ENCODE assay signal across 25 cellular contexts in the genomic region with DNA sequence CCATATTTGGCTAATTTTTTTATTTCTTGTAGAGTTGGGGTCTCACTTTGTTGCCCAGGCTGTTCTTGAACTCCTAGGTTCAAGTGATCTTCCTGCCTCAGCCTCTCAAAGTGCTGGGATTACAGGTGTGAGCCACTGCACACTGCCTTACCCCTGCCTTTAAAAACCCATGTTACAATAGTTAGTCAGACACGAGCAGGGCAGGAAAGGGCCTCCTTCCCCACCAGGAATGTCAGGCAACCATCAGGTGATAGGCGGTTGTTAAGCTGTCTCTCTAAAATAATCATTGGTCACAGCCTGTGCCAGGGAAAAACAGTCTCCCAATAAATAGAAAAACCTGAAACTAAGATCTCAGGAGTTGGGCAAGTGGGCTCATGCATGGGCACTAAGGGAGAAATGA. TPM values are rescaled to one million over a fixed set of nuclear protein-coding genes. Genes with fewer than 3 reads are reported as not detected.
DNase-seq lines count a peak whose midpoint lies in the region; ATAC-seq and TF ChIP-seq lines count a peak whose summit lies in the region.
"Had no signal": no experiment of that assay in that cellular context is flagged by ENCODE, and none has a peak within 500 bp of the region (broad histone marks: within the 10 kb centered on the region; RNA-seq: fewer than 3 reads in every experiment).

No MANE protein-coding gene starts in this region.

- H3K27me3 ChIP-seq in cardiac muscle cell (no peaks in the 10 kb centered on the region), heart left ventricle (peaks cover 0 to 21% (median 0%) of the 10 kb centered on the region in 9 donors), foreskin keratinocyte (no peaks in the 10 kb centered on the region)
- H3K27me3 ChIP-seq: BLaER1 treated with 17β-estradiol and CSF1 and Interleukin-3, amounts not matched to agents 10 nM and 100 nM had no signal

- no peak for TF ChIP-seq POLR2A in heart left ventricle (IDR thresholded peaks at IDR 0.05)

- H3K27ac ChIP-seq in cardiac muscle cell, result peak overlapping the region; percentile 55
- no peak overlapping the region for H3K27ac ChIP-seq in heart left ventricle
- no peak overlapping the region for H3K27ac ChIP-seq in foreskin keratinocyte
- peak overlapping the region; percentile 18 for H3K27ac ChIP-seq in mesodermal cell (ENCODE audit: low read depth, low read length, severe bottlenecking)
- no peak overlapping the region for H3K27ac ChIP-seq in substantia nigra (ENCODE audit: low read depth, low read length, poor library complexity, severe bottlenecking)
- H3K27ac ChIP-seq: A549; BLaER1 treated with 17β-estradiol and CSF1 and Interleukin-3, amounts not matched to agents 10 nM and 100 nM; GM23248 had no signal

- peaks cover 12% of the 10 kb centered on the region for H3K4me1 ChIP-seq in cardiac muscle cell (ENCODE audit: low read depth)
- H3K4me1 ChIP-seq in heart left ventricle, result peaks cover 0 to 7% (median 0%) of the 10 kb centered on the region in 12 donors
- no peaks in the 10 kb centered on the region for H3K4me1 ChIP-seq in foreskin keratinocyte
- no peaks in the 10 kb centered on the region for H3K4me1 ChIP-seq in mesodermal cell (ENCODE audit: control insufficient read depth, insufficient read depth, low read length, poor library complexity, severe bottlenecking)
- H3K4me1 ChIP-seq: A549, BE2C had no signal

- H3K4me3 ChIP-seq in cardiac muscle cell (no peak overlapping the region), heart left ventricle (no peak overlapping the region), mesodermal cell (ENCODE audit: extremely low read depth, insufficient read depth, low read length, poor library complexity, severe bottlenecking) (no peak overlapping the region)
- H3K4me3 ChIP-seq: A549; BLaER1 treated with 17β-estradiol and CSF1 and Interleukin-3, amounts not matched to agents 10 nM and 100 nM; GM12878; GM23248 had no signal

- H3K36me3 ChIP-seq in cardiac muscle cell (no peaks in the 10 kb centered on the region), heart left ventricle (no peaks in the 10 kb centered on the region), mesodermal cell (ENCODE audit: control insufficient read depth, insufficient read depth, low read length) (no peaks in the 10 kb centered on the region)
- H3K36me3 ChIP-seq: BE2C; BLaER1 treated with 17β-estradiol and CSF1 and Interleukin-3, amounts not matched to agents 10 nM and 100 nM had no signal

- ATAC-seq in heart left ventricle (no peak), foreskin keratinocyte (peak; percentile 60)
- ATAC-seq: A549, GM12878 had no signal

- DNase-seq in cardiac muscle cell (ENCODE audit: low read depth in 1 of 2, low spot score in 1 of 2), result peak in 1 of 2 donors; percentile 19
- DNase-seq in heart left ventricle, result no peak
- DNase-seq in foreskin keratinocyte, result peak; percentile 9 to 44
- no peak for DNase-seq in LoVo (ENCODE audit: low spot score)
- no peak for DNase-seq in substantia nigra (lab: John Stamatoyannopoulos, UW)
- no peak for DNase-seq in stimulated activated CD4-positive, alpha-beta T cell treated with anti-CD3 and anti-CD28 coated beads, Interleukin-4, amount 100 ng/mL, for 1 hour
- DNase-seq: 8988T; ACHN; AML-193; BE2C; Calu3; CD4-positive, alpha-beta memory T cell; COR-L47; DMS53; EL; GDM1; GM23248; H7; HCEC 1CT had no signal

- TF ChIP-seq CTCF in cardiac muscle cell (IDR thresholded peaks at IDR 0.05; ENCODE audit: low read depth, low read length), result no peak
- no peak for TF ChIP-seq CTCF in heart left ventricle (IDR thresholded peaks at IDR 0.05)
- TF ChIP-seq CTCF in foreskin keratinocyte (conservative IDR thresholded peaks at IDR 0.05), result no peak

- 37 to 65% (median 46%) methylated on average over 2 of the region's 2 CpGs for WGBS in heart left ventricle, 4 donors
- 83% methylated on average over 1 of the region's 2 CpGs; no CpG with 5 or more reads in 1 of the 2 experiments for WGBS in mesodermal cell (ENCODE audit: insufficient coverage in 2 of 2), 2 experiments

- no peaks in the 10 kb centered on the region for H3K9me3 ChIP-seq in cardiac muscle cell (ENCODE audit: low read depth)
- H3K9me3 ChIP-seq in heart left ventricle, result no peaks in the 10 kb centered on the region
- no peaks in the 10 kb centered on the region for H3K9me3 ChIP-seq in mesodermal cell (ENCODE audit: control insufficient read depth, low read length)
- H3K9me3 ChIP-seq: A549; BE2C; BLaER1 treated with 17β-estradiol and CSF1 and Interleukin-3, amounts not matched to agents 10 nM and 100 nM had no signal

- intact Hi-C loops in heart left ventricle (cut with DNase I), result no loop called here

RNA-seq across cellular contexts. Expression of gene OR2H2, which starts 8.3 kb away (rescaled TPM):
- not detected in 2 replicates for total RNA-seq in cardiac muscle cell
- polyA plus RNA-seq in cardiac muscle cell, result 0.73 and 0.80 TPM in 2 replicates
- not detected for total RNA-seq in heart left ventricle
- not detected for polyA plus RNA-seq in heart left ventricle
- not detected in 2 replicates for total RNA-seq in foreskin keratinocyte
- not detected in 2 replicates for polyA plus RNA-seq in foreskin keratinocyte
- polyA plus RNA-seq in mesodermal cell (2013, experiment 1 of 2), result not detected
- not detected for polyA plus RNA-seq in mesodermal cell (2013, experiment 2 of 2)
- total RNA-seq: Calu3; CD4-positive, alpha-beta memory T cell; GM12878; GM23248; H1; H7 had no signal
- polyA plus RNA-seq: A549; CD14-positive monocyte; CD4-positive, alpha-beta memory T cell; GM12878; GM23248; H1 had no signal

RNA-seq across cellular contexts. Expression of gene UBD, which starts 33.7 kb away (rescaled TPM):
- total RNA-seq in cardiac muscle cell, result not detected in 2 replicates
- polyA plus RNA-seq in cardiac muscle cell, result not detected in 2 replicates
- total RNA-seq in heart left ventricle, result 10 to 100 TPM in 2 of 9 donors, under 1 TPM in 1, not detected in 6; 0.26 to 61.7 (median 11.6) TPM
- under 1 TPM in 1 of 2 donors, not detected in 1; 0.21 TPM for polyA plus RNA-seq in heart left ventricle
- not detected in 2 replicates for total RNA-seq in foreskin keratinocyte
- polyA plus RNA-seq in foreskin keratinocyte, result not detected in 2 replicates
- 0.44 TPM for polyA plus RNA-seq in mesodermal cell (2013, experiment 1 of 2)
- not detected for polyA plus RNA-seq in mesodermal cell (2013, experiment 2 of 2)
- total RNA-seq: CD4-positive, alpha-beta memory T cell; GM23248; H1; H7 had no signal
- polyA plus RNA-seq: CD14-positive monocyte; CD4-positive, alpha-beta memory T cell; GM23248 had no signal

RNA-seq across cellular contexts. Expression of gene GABBR1, which starts 39.8 kb away (rescaled TPM):
- 50.2 and 101 TPM in 2 replicates for total RNA-seq in cardiac muscle cell
- 67.0 and 113 TPM in 2 replicates for polyA plus RNA-seq in cardiac muscle cell
- total RNA-seq in heart left ventricle, result 10 to 100 TPM; 11.6 to 30.8 (median 18.1) TPM
- 10 to 100 TPM; 11.7 to 25.4 TPM for polyA plus RNA-seq in heart left ventricle
- 10.3 and 12.2 TPM in 2 replicates for total RNA-seq in foreskin keratinocyte
- polyA plus RNA-seq in foreskin keratinocyte, result 6.0 and 6.4 TPM in 2 replicates
- 55.8 TPM for polyA plus RNA-seq in mesodermal cell (2013, experiment 1 of 2)
- polyA plus RNA-seq in mesodermal cell (2013, experiment 2 of 2), result 48.3 TPM

Comparison
In these comparisons a context has a peak if more than half of its experiments do, and no peak if none do; other contexts are left out.
1. H3K27ac ChIP-seq: peak in cardiac muscle cell (single experiment) and mesodermal cell (single experiment); none in heart left ventricle (0 of 12), foreskin keratinocyte (single experiment) and substantia nigra (single experiment).
2. DNase-seq: peak in foreskin keratinocyte (2 of 2); none in heart left ventricle (0 of 5), LoVo (single experiment), substantia nigra (0 of 49) and stimulated activated CD4-positive, alpha-beta T cell treated with anti-CD3 and anti-CD28 coated beads, Interleukin-4, amount 100 ng/mL, for 1 hour (single experiment).